ENCODE assay signal across 28 cellular contexts in the genomic region with DNA sequence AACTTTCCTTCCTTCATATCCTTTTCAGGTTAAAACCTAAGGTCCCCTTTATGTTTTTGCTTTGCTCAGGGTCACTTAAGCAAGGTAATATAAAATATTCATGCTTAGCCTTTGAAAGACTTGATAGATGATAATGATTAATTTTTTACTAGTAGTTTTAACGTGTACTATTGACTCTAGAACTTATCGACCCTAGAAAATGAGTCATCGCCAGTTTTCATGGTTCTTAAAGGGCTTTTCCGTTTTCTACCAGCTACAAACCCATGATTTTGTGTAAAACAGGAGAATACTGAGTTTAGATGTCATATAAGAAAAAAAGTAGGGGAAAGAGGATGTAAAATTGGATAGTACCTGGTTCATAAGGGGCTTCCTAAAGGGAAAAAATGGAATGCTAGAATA.
DNase-seq lines count a peak whose midpoint lies in the region; ATAC-seq, FAIRE-seq and TF ChIP-seq lines count a peak whose summit lies in the region.
"Had no signal": no experiment of that assay in that cellular context is flagged by ENCODE, and none has a peak within 500 bp of the region (broad histone marks: within the 10 kb centered on the region; RNA-seq: fewer than 3 reads in every experiment).

No MANE protein-coding gene starts in this region.

- no peak for TF ChIP-seq CTCF in A549 (IDR thresholded peaks at IDR 0.05)
- TF ChIP-seq CTCF in dorsolateral prefrontal cortex (IDR thresholded peaks at IDR 0.05 in 54 of 56, conservative IDR thresholded peaks at IDR 0.05 in 2 of 56; ENCODE audit: low read depth in 1 of 56, partially characterized antibody in 56 of 56) = no peak
- TF ChIP-seq CTCF in pancreas (IDR thresholded peaks at IDR 0.05) = no peak
- TF ChIP-seq CTCF in spleen (IDR thresholded peaks at IDR 0.05 in 8 of 11, conservative IDR thresholded peaks at IDR 0.05 in 3 of 11) = no peak

- H3K9me3 ChIP-seq in A549 = no peaks in the 10 kb centered on the region
- H3K9me3 ChIP-seq in pancreas = no peaks in the 10 kb centered on the region
- no peaks in the 10 kb centered on the region for H3K9me3 ChIP-seq in spleen
- H3K9me3 ChIP-seq: esophagus muscularis mucosa, gastrocnemius medialis, neutrophil, psoas muscle, SJSA1, suprapubic skin, uterus had no signal

- H3K27ac ChIP-seq in A549 (peak overlapping the region; percentile 43 to 83; a peak in 5 of 6 replicates), dorsolateral prefrontal cortex (peak overlapping the region in 56 of 59 donors; percentile 34 to 95 (median 81)), pancreas (peak overlapping the region in 3 of 4 donors; percentile 25 to 85 (median 75)), spleen (no peak overlapping the region)
- H3K27ac ChIP-seq: C4-2B, esophagus muscularis mucosa, gastrocnemius medialis, KMS-11, neutrophil, psoas muscle, suprapubic skin had no signal

- H3K27me3 ChIP-seq in dorsolateral prefrontal cortex (no peaks in the 10 kb centered on the region), pancreas (no peaks in the 10 kb centered on the region), spleen (replicated peaks in 1 of 7) (no peaks in the 10 kb centered on the region)
- H3K27me3 ChIP-seq: esophagus muscularis mucosa, gastrocnemius medialis, neutrophil, SJSA1, suprapubic skin, uterus had no signal

- DNase-seq in A549 (ENCODE audit: low read depth in 1 of 2, low spot score in 1 of 2) = no peak
- DNase-seq in M059J (ENCODE audit: low read depth) = peak; percentile 17
- no peak for DNase-seq in dorsolateral prefrontal cortex
- DNase-seq in pancreas = no peak
- DNase-seq in activated naive CD4-positive, alpha-beta T cell (lab: John Stamatoyannopoulos, UW) = no peak
- DNase-seq in DMS 273 (lab: John Stamatoyannopoulos, UW; ENCODE audit: unreplicated experiment) = no peak
- no peak for DNase-seq in spleen
- DNase-seq in activated naive CD4-positive, alpha-beta T cell treated with Interleukin-2 at 50 U/mL for 16 hours = no peak
- DNase-seq: activated CD4-positive, alpha-beta T cell treated with anti-CD3 and anti-CD28 coated beads for 48 hours; DND-41; effector CD8-positive, alpha-beta T cell; gastrocnemius medialis; H7; kidney; NCI-H1694 treated with DMSO at 0.1 percent for 48 hours; NCI-H526; psoas muscle; stimulated activated CD4-positive, alpha-beta T cell treated with anti-CD3 and anti-CD28 coated beads, Interleukin-2, amount 100 ng/mL, for 48 hours; T-helper 17 cell; uterus had no signal

- ATAC-seq in A549 (no peak), pancreas (peak; percentile 42 to 67 (median 55))
- ATAC-seq: gastrocnemius medialis, Panc1, psoas muscle, T-helper 17 cell had no signal

- 7% methylated on average over 4 of the region's 4 CpGs for WGBS in A549 (ENCODE audit: missing lambda C conversion rate)
- 12% methylated on average over 4 of the region's 4 CpGs for WGBS in pancreas, 2 donors
- 87 to 96% (median 93%) methylated on average over 4 of the region's 4 CpGs for WGBS in spleen, 5 donors

- no peaks in the 10 kb centered on the region for H3K36me3 ChIP-seq in pancreas
- peaks cover 0 to 55% (median 7%) of the 10 kb centered on the region in 6 donors for H3K36me3 ChIP-seq in spleen
- H3K36me3 ChIP-seq: gastrocnemius medialis, uterus had no signal

- no peak for TF ChIP-seq EP300 in A549 (IDR thresholded peaks at IDR 0.05)

- peak overlapping the region; percentile 72 for H3K4me2 ChIP-seq in A549
- H3K4me2 ChIP-seq: KMS-11 had no signal

- intact Hi-C loops in dorsolateral prefrontal cortex (cut with DNase I) = loop anchor here (2.0 to 10.0 kb wide), 4 partner anchors 77 to 275 kb away; partner anchors contain the start of genes DHRS12 (in 1 of the 2) and INTS6 (in 1 of the 2)
- intact Hi-C loops in pancreas (cut with DNase I) = loop anchor here in 1 of 3 donors (10.0 kb wide), 1 partner anchor 143 kb away; the partner anchor contains the start of gene WDFY2
- intact Hi-C loops in spleen (cut with DNase I; ENCODE audit: low total_unique reads) = loop anchor here (10.0 kb wide), 1 partner anchor 63 kb away; no protein-coding TSS in a partner anchor

- CTCF ChIA-PET in A549 (lab: Yijun Ruan, JAX) = interaction anchor here (1.5 kb wide), 1 partner anchor 69 kb away, joined by 3 read pairs; no protein-coding TSS in a partner anchor

- peaks cover 57% of the 10 kb centered on the region for H3K4me1 ChIP-seq in A549
- peaks cover 44 to 65% (median 54%) of the 10 kb centered on the region in 3 donors for H3K4me1 ChIP-seq in pancreas
- peaks cover 0 to 36% (median 12%) of the 10 kb centered on the region in 6 donors for H3K4me1 ChIP-seq in spleen

- H3K4me3 ChIP-seq in A549 (no peak overlapping the region), dorsolateral prefrontal cortex (peak overlapping the region in 3 of 59 donors; percentile 9 to 30 (median 18)), pancreas (no peak overlapping the region), spleen (no peak overlapping the region)
- H3K4me3 ChIP-seq: esophagus muscularis mucosa, gastrocnemius medialis, psoas muscle, SJSA1, suprapubic skin, uterus had no signal

- FAIRE-seq in A549 (lab: Jason Lieb, UNC) (no peak), pancreas (lab: Jason Lieb, UNC) (no peak)
- FAIRE-seq: GM12892, kidney had no signal

- TF ChIP-seq POLR2A in A549 (IDR thresholded peaks at IDR 0.05; ENCODE audit: low read length) (no peak), spleen (IDR thresholded peaks at IDR 0.05) (no peak)

- POLR2A ChIA-PET in A549 (lab: Yijun Ruan, JAX) = no interaction called here

- TF ChIP-seq RAD21 in A549 (conservative IDR thresholded peaks at IDR 0.05 in 1 of 2, IDR thresholded peaks at IDR 0.05 in 1 of 2) = no peak

TF ChIP-seq in A549, 52 proteins besides CTCF, POLR2A, EP300 and RAD21:
- no peak for TF ChIP-seq E2F6 (IDR thresholded peaks at IDR 0.05; ENCODE audit: borderline replicate concordance, low read depth)
- no peak for TF ChIP-seq MYC (IDR thresholded peaks at IDR 0.05; ENCODE audit: borderline replicate concordance, low read length)
- no peak for TF ChIP-seq HOXB5 (CRISPR knock-in tag; IDR thresholded peaks at IDR 0.05)
- TF ChIP-seq HMGXB4 (CRISPR knock-in tag; IDR thresholded peaks at IDR 0.05; ENCODE audit: borderline replicate concordance) = no peak
- TF ChIP-seq MAFK (IDR thresholded peaks at IDR 0.05; ENCODE audit: partially characterized antibody) = no peak
- TF ChIP-seq FOSL2 (IDR thresholded peaks at IDR 0.05) = no peak
- TF ChIP-seq FOSL2 (CRISPR knock-in tag; IDR thresholded peaks at IDR 0.05) = peak; percentile 51
- no peak for TF ChIP-seq SMC3 (IDR thresholded peaks at IDR 0.05)
- TF ChIP-seq TFCP2L1 (CRISPR knock-in tag; IDR thresholded peaks at IDR 0.05) = no peak
- TF ChIP-seq HEYL (CRISPR knock-in tag; IDR thresholded peaks at IDR 0.05) = no peak
- TF ChIP-seq CHD4 (IDR thresholded peaks at IDR 0.05; ENCODE audit: borderline replicate concordance) = no peak
- no peak for TF ChIP-seq MAZ (IDR thresholded peaks at IDR 0.05; ENCODE audit: borderline replicate concordance, low read depth, low read length)
- TF ChIP-seq CBX2 (IDR thresholded peaks at IDR 0.05; ENCODE audit: borderline replicate concordance, low read depth) = no peak
- no peak for TF ChIP-seq EHF (CRISPR knock-in tag; IDR thresholded peaks at IDR 0.05)
- no peak for TF ChIP-seq GATA3 (IDR thresholded peaks at IDR 0.05; ENCODE audit: borderline replicate concordance)
- peak; percentile 12; the same call in 1 of the 2 replicates for TF ChIP-seq JUNB (IDR thresholded peaks at IDR 0.05)
- TF ChIP-seq, protein P1, sequence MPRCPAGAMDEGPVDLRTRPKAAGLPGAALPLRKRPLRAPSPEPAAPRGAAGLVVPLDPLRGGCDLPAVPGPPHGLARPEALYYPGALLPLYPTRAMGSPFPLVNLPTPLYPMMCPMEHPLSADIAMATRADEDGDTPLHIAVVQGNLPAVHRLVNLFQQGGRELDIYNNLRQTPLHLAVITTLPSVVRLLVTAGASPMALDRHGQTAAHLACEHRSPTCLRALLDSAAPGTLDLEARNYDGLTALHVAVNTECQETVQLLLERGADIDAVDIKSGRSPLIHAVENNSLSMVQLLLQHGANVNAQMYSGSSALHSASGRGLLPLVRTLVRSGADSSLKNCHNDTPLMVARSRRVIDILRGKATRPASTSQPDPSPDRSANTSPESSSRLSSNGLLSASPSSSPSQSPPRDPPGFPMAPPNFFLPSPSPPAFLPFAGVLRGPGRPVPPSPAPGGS (IDR thresholded peaks at IDR 0.05) = no peak
- TF ChIP-seq ZSCAN20 (CRISPR knock-in tag; IDR thresholded peaks at IDR 0.05) = no peak

Comparison
In these comparisons a context has a peak if more than half of its experiments do, and no peak if none do; other contexts are left out.
1. ATAC-seq: peak in pancreas (4 of 4); none in A549 (0 of 2).
2. H3K27ac ChIP-seq: peak in A549 (2 of 2), dorsolateral prefrontal cortex (56 of 59) and pancreas (3 of 4); none in spleen (0 of 8).